In the genomic region with DNA sequence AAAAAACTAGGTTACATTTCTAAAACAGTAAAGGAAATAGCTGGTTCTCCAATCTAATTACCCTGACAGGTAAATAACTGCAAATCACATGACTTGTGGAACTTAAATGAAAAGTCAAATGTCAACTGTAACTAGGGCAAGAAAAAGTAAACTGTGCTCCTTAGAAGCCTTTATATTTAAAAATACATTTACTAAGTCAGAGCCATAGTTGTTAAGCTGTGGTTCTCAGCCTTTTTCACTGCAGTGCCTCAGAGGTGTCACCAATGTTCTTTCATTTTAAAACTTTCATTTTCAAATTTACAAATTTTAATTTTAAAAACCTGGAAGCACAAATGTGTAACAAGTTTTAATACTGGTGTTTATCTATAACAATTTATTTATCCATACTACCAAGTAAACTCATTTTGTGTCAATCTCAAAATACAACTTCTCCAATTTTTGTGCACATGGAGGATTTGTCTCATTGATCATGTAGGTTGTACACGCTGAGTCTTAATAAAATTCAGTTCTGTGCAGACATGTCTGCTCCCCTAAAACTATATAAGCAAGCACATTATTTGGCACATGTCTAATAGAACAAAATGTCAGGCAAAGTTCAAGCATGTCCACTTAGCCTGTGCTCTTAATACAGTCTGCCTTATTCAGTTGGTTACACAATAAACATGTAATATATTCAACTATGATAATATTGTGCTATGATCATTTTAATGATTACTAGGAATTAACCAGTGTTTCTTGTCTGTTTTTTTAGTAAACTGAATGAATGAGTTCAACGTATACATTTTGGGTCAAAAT, we compare ENCODE assay signal across 19 cellular contexts.
"Had no signal": no experiment of that assay in that cellular context is flagged by ENCODE, and none has a peak within 500 bp of the region (broad histone marks: within the 10 kb centered on the region; RNA-seq: fewer than 3 reads in every experiment).

No MANE protein-coding gene starts in this region.

- H3K27ac ChIP-seq: ascending aorta, breast epithelium, skin epidermis, tibial nerve, vagina had no signal

- H3K4me3 ChIP-seq: ascending aorta, breast epithelium, skin epidermis, tibial nerve, vagina had no signal

- H3K27ac Mint-ChIP-seq: nephron had no signal

- H3K9me3 ChIP-seq: ascending aorta, breast epithelium, tibial nerve, vagina had no signal

- H3K4me1 ChIP-seq: ascending aorta, breast epithelium had no signal

- H3K4me3 Mint-ChIP-seq: effector memory CD8-positive, alpha-beta T cell; nephron had no signal

- DNase-seq: activated CD4-positive, CD25-positive, alpha-beta regulatory T cell; activated T-cell treated with anti-CD3 and anti-CD28 coated beads, Interleukin-2, amount 50 U/mL, for 48 hours; dermis blood vessel endothelial cell; effector memory CD8-positive, alpha-beta T cell; foreskin melanocyte; islet precursor cell; mesenchymal stem cell; nucleus accumbens; posterior cingulate gyrus; stimulated activated CD4-positive, alpha-beta T cell treated with anti-CD3 and anti-CD28 coated beads, Interleukin-4, amount 100 ng/mL, for 4 hours; stimulated activated CD8-positive, alpha-beta memory T cell treated with anti-CD3 and anti-CD28 coated beads, Interleukin-4, amount 100 ng/mL, for 48 hours; stimulated activated naive CD4-positive, alpha-beta T cell treated with Interleukin-2 at 50 U/mL for 16 hours; substantia nigra had no signal

- H3K36me3 ChIP-seq: ascending aorta, breast epithelium, tibial nerve, vagina had no signal

- H3K27me3 ChIP-seq: ascending aorta, breast epithelium, tibial nerve, vagina had no signal

- H3K27me3 Mint-ChIP-seq: effector memory CD8-positive, alpha-beta T cell had no signal

- H3K9me3 Mint-ChIP-seq: effector memory CD8-positive, alpha-beta T cell had no signal

- ATAC-seq: effector memory CD8-positive, alpha-beta T cell had no signal
